In genomic region chr4:15005474-15006115, GRCh38 we compare ENCODE assay signal across 8 cellular contexts. TPM values are rescaled to one million over a fixed set of nuclear protein-coding genes. Genes with fewer than 3 reads are reported as not detected.
DNase-seq lines count a peak whose midpoint lies in the region; ATAC-seq and TF ChIP-seq lines count a peak whose summit lies in the region.

No MANE protein-coding gene starts in this region.

- H3K9ac ChIP-seq in smooth muscle cell (ENCODE audit: low read depth), result peak overlapping the region; percentile 78

- 26% methylated on average over 4 of the region's 4 CpGs for WGBS in right cardiac atrium
- 37% methylated on average over 4 of the region's 4 CpGs for WGBS in smooth muscle cell (ENCODE audit: low lambda C conversion rate)

- peaks cover 5% of the 10 kb centered on the region for H3F3A ChIP-seq in smooth muscle cell (ENCODE audit: low read depth)

- H3K36me3 ChIP-seq in H7 (replicated peaks; ENCODE audit: control insufficient read depth, insufficient read depth, low read length) (no peaks in the 10 kb centered on the region), smooth muscle cell (ENCODE audit: low read depth) (peaks cover 15% of the 10 kb centered on the region)

- peaks cover 2% of the 10 kb centered on the region for H3K4me1 ChIP-seq in right cardiac atrium (ENCODE audit: control insufficient read depth, insufficient read depth, low read length)
- H3K4me1 ChIP-seq in smooth muscle cell (ENCODE audit: low read depth), result peaks cover 10% of the 10 kb centered on the region

- POLR2A ChIA-PET in activated CD4-positive, alpha-beta memory T cell treated with anti-CD3 and anti-CD28 coated beads for 36 hours (lab: Charles Lee), result no interaction called here

- H3K9me3 Mint-ChIP-seq in activated CD4-positive, alpha-beta memory T cell treated with anti-CD3 and anti-CD28 coated beads for 36 hours, result no peaks in the 10 kb centered on the region

- peak overlapping the region; percentile 90 for H3K4me3 Mint-ChIP-seq in activated CD4-positive, alpha-beta memory T cell treated with anti-CD3 and anti-CD28 coated beads for 36 hours

- H3K4me1 Mint-ChIP-seq in activated CD4-positive, alpha-beta memory T cell treated with anti-CD3 and anti-CD28 coated beads for 36 hours (ENCODE audit: low read depth), result peaks cover 25% of the 10 kb centered on the region

- peak overlapping the region; percentile 87 for H3K27ac Mint-ChIP-seq in activated CD4-positive, alpha-beta memory T cell treated with anti-CD3 and anti-CD28 coated beads for 36 hours

- DNase-seq in H7, result no peak
- DNase-seq in activated CD4-positive, alpha-beta memory T cell treated with anti-CD3 and anti-CD28 coated beads for 36 hours, result no peak
- DNase-seq in right cardiac atrium, result no peak
- no peak for DNase-seq in smooth muscle cell (lab: John Stamatoyannopoulos, UW; ENCODE audit: unreplicated experiment)
- DNase-seq in NCI-H2081 (lab: John Stamatoyannopoulos, UW), result no peak
- DNase-seq in T-helper 9 cell, result no peak
- DNase-seq in activated gamma-delta T cell treated with Interleukin-2 at 50 U/mL for 16 hours, result no peak
- no peak for DNase-seq in left colon

- no peaks in the 10 kb centered on the region for H3K27me3 Mint-ChIP-seq in activated CD4-positive, alpha-beta memory T cell treated with anti-CD3 and anti-CD28 coated beads for 36 hours

- CTCF ChIA-PET in activated CD4-positive, alpha-beta memory T cell treated with anti-CD3 and anti-CD28 coated beads for 36 hours (lab: Charles Lee), result no interaction called here

- H3K27me3 ChIP-seq in H7 (ENCODE audit: control insufficient read depth, insufficient read depth, low read length) (peaks cover 20% of the 10 kb centered on the region), right cardiac atrium (ENCODE audit: control insufficient read depth, insufficient read depth) (no peaks in the 10 kb centered on the region), smooth muscle cell (ENCODE audit: low read depth) (no peaks in the 10 kb centered on the region)

- peaks cover 67% of the 10 kb centered on the region for H4K20me1 ChIP-seq in smooth muscle cell (ENCODE audit: low read depth)

- H3K4me2 ChIP-seq in smooth muscle cell, result peak overlapping the region; percentile 85

- no peak for ATAC-seq in right cardiac atrium
- no peak for ATAC-seq in left colon

- peak overlapping the region; percentile 9 for H2AFZ ChIP-seq in smooth muscle cell (ENCODE audit: low read depth)

- no peak for TF ChIP-seq CTCF in smooth muscle cell (IDR thresholded peaks at IDR 0.05; ENCODE audit: borderline replicate concordance, insufficient read depth, poor library complexity, severe bottlenecking)

- intact Hi-C loops in activated CD4-positive, alpha-beta memory T cell treated with anti-CD3 and anti-CD28 coated beads for 36 hours (cut with micrococcal nuclease), result loop anchor here (10.0 kb wide), 1 partner anchor 399 kb away; no protein-coding TSS in a partner anchor
- intact Hi-C loops in right cardiac atrium (cut with DNase I) (no loop called here), left colon (cut with DNase I, micrococcal nuclease) (loop anchor here in 1 of 2 donors (10.0 kb wide), 1 partner anchor 659 kb away; no protein-coding TSS in a partner anchor)

- no peak overlapping the region for H3K27ac ChIP-seq in right cardiac atrium (ENCODE audit: low read length)
- peak overlapping the region; percentile 53 for H3K27ac ChIP-seq in smooth muscle cell (ENCODE audit: low read depth)

- H3K4me3 ChIP-seq in H7 (ENCODE audit: insufficient read depth, low read depth, low read length) (peak overlapping the region; percentile 77), right cardiac atrium (ENCODE audit: low read length) (peak overlapping the region; percentile 93), smooth muscle cell (peak overlapping the region; percentile 91)

- H3K9me3 ChIP-seq in right cardiac atrium (ENCODE audit: control insufficient read depth, low read length), result no peaks in the 10 kb centered on the region
- no peaks in the 10 kb centered on the region for H3K9me3 ChIP-seq in smooth muscle cell (replicated peaks; ENCODE audit: low read depth)

- H3K79me2 ChIP-seq in smooth muscle cell (ENCODE audit: low read depth), result peaks cover 66% of the 10 kb centered on the region

- peaks cover 13% of the 10 kb centered on the region for H3K36me3 Mint-ChIP-seq in activated CD4-positive, alpha-beta memory T cell treated with anti-CD3 and anti-CD28 coated beads for 36 hours

RNA-seq across cellular contexts. Expression of gene CPEB2, which starts 3.3 kb away (rescaled TPM):
- 1.9 and 2.0 TPM in 2 replicates for total RNA-seq in H7 (2014; rRNA removed; shearing (Covaris generic))
- 1 to 10 TPM; 9.5 to 9.8 TPM for total RNA-seq in activated CD4-positive, alpha-beta memory T cell treated with anti-CD3 and anti-CD28 coated beads for 36 hours
- 10 to 100 TPM; 12.7 to 18.3 (median 14.2) TPM for total RNA-seq in right cardiac atrium
- polyA plus RNA-seq in right cardiac atrium, result 5.3 TPM
- total RNA-seq in smooth muscle cell, result 30.9 and 35.4 TPM in 2 replicates
- 5.8 and 7.6 TPM in 2 replicates for polyA plus RNA-seq in smooth muscle cell
- total RNA-seq in left colon, result 10 to 100 TPM; 24.7 to 33.2 TPM
